Comparison of ENCODE assay signal across 8 cellular contexts in genomic region chr19:48568345-48568886, GRCh38. TPM values are rescaled to one million over a fixed set of nuclear protein-coding genes. Genes with fewer than 3 reads are reported as not detected.
DNase-seq lines count a peak whose midpoint lies in the region; ATAC-seq and TF ChIP-seq lines count a peak whose summit lies in the region.

No MANE protein-coding gene starts in this region.

- POLR2A ChIA-PET in PC-3 (lab: Charles Lee; ENCODE audit: unreplicated experiment), result interaction anchor here (0.5 kb wide), 1 partner anchor 10 kb away, joined by 6 read pairs; no protein-coding TSS in a partner anchor

- no peak for TF ChIP-seq EP300 in esophagus muscularis mucosa (IDR thresholded peaks at IDR 0.05)

- H3K9me3 ChIP-seq in ES-I3 (ENCODE audit: control insufficient read depth, insufficient read depth, low read length) (no peaks in the 10 kb centered on the region), PC-3 (ENCODE audit: low read length) (no peaks in the 10 kb centered on the region), esophagus muscularis mucosa (no peaks in the 10 kb centered on the region)

- H3K79me2 ChIP-seq in PC-3 (ENCODE audit: low read length), result no peaks in the 10 kb centered on the region

- H3K36me3 ChIP-seq in ES-I3 (ENCODE audit: insufficient read depth, low read length) (no peaks in the 10 kb centered on the region), PC-3 (ENCODE audit: low read depth, low read length) (no peaks in the 10 kb centered on the region), esophagus muscularis mucosa (no peaks in the 10 kb centered on the region)

- peak; percentile 99 for ATAC-seq in PC-3
- no peak for ATAC-seq in GM18867 (IDR thresholded peaks at IDR 0.05; ENCODE audit: unreplicated experiment)
- ATAC-seq in GM21526 (IDR thresholded peaks at IDR 0.05; ENCODE audit: low FRiP score, unreplicated experiment), result no peak
- no peak for ATAC-seq in GM18517 (IDR thresholded peaks at IDR 0.05; ENCODE audit: unreplicated experiment)

- TF ChIP-seq POLR2A in esophagus muscularis mucosa (IDR thresholded peaks at IDR 0.05; ENCODE audit: low read depth), result no peak

- H3K4me3 ChIP-seq in PC-3 (ENCODE audit: low read length), result peak overlapping the region; percentile 54; the same call in 1 of the 2 replicates
- peak overlapping the region in 2 of 4 donors; percentile 23 to 40 for H3K4me3 ChIP-seq in esophagus muscularis mucosa

- TF ChIP-seq CTCF in PC-3 (conservative IDR thresholded peaks at IDR 0.05; ENCODE audit: low read depth, low read length) (no peak), esophagus muscularis mucosa (IDR thresholded peaks at IDR 0.05) (no peak)

- H3K27ac ChIP-seq in PC-3 (ENCODE audit: low read length), result peak overlapping the region; percentile 43
- peak overlapping the region; percentile 67 to 80 (median 76) for H3K27ac ChIP-seq in esophagus muscularis mucosa (replicated peaks in 1 of 4)

- peak overlapping the region; percentile 81 for H3K4me2 ChIP-seq in PC-3 (ENCODE audit: low read length)

- no peaks in the 10 kb centered on the region for H3K9me2 ChIP-seq in PC-3 (replicated peaks; ENCODE audit: low read length)

- H3K9ac ChIP-seq in ES-I3 (ENCODE audit: low read depth, low read length) (peak overlapping the region; percentile 65), PC-3 (ENCODE audit: low read length) (peak overlapping the region; percentile 25)

- WGBS in esophagus muscularis mucosa, result 10% methylated on average over 15 of the region's 19 CpGs

- H4K20me1 ChIP-seq in PC-3 (ENCODE audit: low read length), result no peaks in the 10 kb centered on the region

- H3F3A ChIP-seq in PC-3 (ENCODE audit: low read length, unreplicated experiment), result no peaks in the 10 kb centered on the region

- CTCF ChIA-PET in PC-3 (lab: Charles Lee), result interaction anchor here (0.6 kb wide), 1 partner anchor 12 kb away, joined by 4 read pairs; no protein-coding TSS in a partner anchor

- H2AFZ ChIP-seq in PC-3 (ENCODE audit: low read length), result peak overlapping the region; percentile 71

- BruUV-seq in PC-3 (replicated peaks; lab: Mats Ljungman, UMichigan), result no TSS peak

- peaks cover 17% of the 10 kb centered on the region for H3K4me1 ChIP-seq in ES-I3 (ENCODE audit: insufficient read depth, low read length)
- peaks cover 18% of the 10 kb centered on the region for H3K4me1 ChIP-seq in PC-3 (ENCODE audit: insufficient read depth, low read length)
- peaks cover 8 to 19% (median 16%) of the 10 kb centered on the region in 4 donors for H3K4me1 ChIP-seq in esophagus muscularis mucosa

- intact Hi-C loops in PC-3 (cut with micrococcal nuclease), result no loop called here
- intact Hi-C loops in esophagus muscularis mucosa (cut with DNase I), result no loop called here

- H3K27me3 ChIP-seq in PC-3 (ENCODE audit: low read length) (no peaks in the 10 kb centered on the region), esophagus muscularis mucosa (no peaks in the 10 kb centered on the region)

- DNase-seq in PC-3, result peak; percentile 83
- DNase-seq in esophagus muscularis mucosa (ENCODE audit: extremely low spot score), result peak; percentile 96
- peak; percentile 26 for DNase-seq in midbrain (lab: John Stamatoyannopoulos, UW)
- DNase-seq in GM19240 (ENCODE audit: insufficient read length, low spot score), result no peak

RNA-seq across cellular contexts. Expression of gene SULT2B1, which starts 16.4 kb away (rescaled TPM):
- total RNA-seq in PC-3 (2014; rRNA removed) (4.8 and 6.7 TPM in 2 replicates), esophagus muscularis mucosa (1 to 10 TPM in 1 of 4 donors, not detected in 3; 1.0 TPM)

RNA-seq across cellular contexts. Expression of gene SPACA4, which starts 38.1 kb away (rescaled TPM):
- not detected in 2 replicates for total RNA-seq in PC-3 (2014; rRNA removed)
- not detected for total RNA-seq in esophagus muscularis mucosa

RNA-seq across cellular contexts. Expression of gene FAM83E, which starts 46.5 kb away (rescaled TPM):
- total RNA-seq in PC-3 (2014; rRNA removed), result 4.6 and 4.7 TPM in 2 replicates
- under 1 TPM; 0.32 to 0.69 (median 0.37) TPM for total RNA-seq in esophagus muscularis mucosa

RNA-seq across cellular contexts. Expression of gene RPL18, which starts 50.6 kb away (rescaled TPM):
- total RNA-seq in PC-3 (2014; rRNA removed), result 1,237 and 1,503 TPM in 2 replicates
- total RNA-seq in esophagus muscularis mucosa, result 1,000 to 10,000 TPM; 1,298 to 2,105 (median 1,742) TPM

RNA-seq across cellular contexts. Expression of gene SPHK2, which starts 50.9 kb away (rescaled TPM):
- total RNA-seq in PC-3 (2014; rRNA removed), result 8.5 and 8.6 TPM in 2 replicates
- 10 to 100 TPM; 15.9 to 24.5 (median 17.0) TPM for total RNA-seq in esophagus muscularis mucosa
